Comparison of ENCODE assay signal across 13 cellular contexts in genomic region chr17:46139365-46140210, GRCh38. TPM values are rescaled to one million over a fixed set of nuclear protein-coding genes. Genes with fewer than 3 reads are reported as not detected.
A peak's percentile ranks its signal among the peaks of the same experiment; 100 is the strongest.
DNase-seq lines count a peak whose midpoint lies in the region; ATAC-seq, FAIRE-seq and TF ChIP-seq lines count a peak whose summit lies in the region.
"Had no signal": no experiment of that assay in that cellular context is flagged by ENCODE, and none has a peak within 500 bp of the region (broad histone marks: within the 10 kb centered on the region; RNA-seq: fewer than 3 reads in every experiment).

No MANE protein-coding gene starts in this region.

- no peak overlapping the region for H3K27ac Mint-ChIP-seq in astrocyte (ENCODE audit: unreplicated experiment)

- no peaks in the 10 kb centered on the region for H3K27me3 ChIP-seq in astrocyte (ENCODE audit: insufficient read depth, low read length)
- H3K27me3 ChIP-seq in neutrophil = no peaks in the 10 kb centered on the region

- no peak overlapping the region for H2AFZ ChIP-seq in astrocyte (ENCODE audit: low read depth, low read length)

- peaks cover 96% of the 10 kb centered on the region for H4K20me1 ChIP-seq in astrocyte (ENCODE audit: insufficient read depth, low read length)

- H3K9ac ChIP-seq in astrocyte (ENCODE audit: low read length) = no peak overlapping the region

- H3K9me3 Mint-ChIP-seq in astrocyte (ENCODE audit: unreplicated experiment) = no peaks in the 10 kb centered on the region
- H3K9me3 Mint-ChIP-seq: nephron had no signal

- H3K36me3 ChIP-seq in astrocyte (ENCODE audit: insufficient read depth, low read length) = no peaks in the 10 kb centered on the region
- H3K36me3 ChIP-seq in neutrophil = no peaks in the 10 kb centered on the region
- H3K36me3 ChIP-seq in mucosa of descending colon (ENCODE audit: low read depth) = no peaks in the 10 kb centered on the region

- FAIRE-seq in astrocyte (lab: Jason Lieb, UNC) = peak; percentile 59
- FAIRE-seq: bronchial epithelial cell had no signal

- no peaks in the 10 kb centered on the region for H3K27me3 Mint-ChIP-seq in astrocyte (ENCODE audit: low read depth, unreplicated experiment)

- H3K9me3 ChIP-seq in astrocyte (ENCODE audit: insufficient read depth, low read depth, low read length) = no peaks in the 10 kb centered on the region
- no peaks in the 10 kb centered on the region for H3K9me3 ChIP-seq in neutrophil
- H3K9me3 ChIP-seq in mucosa of descending colon = no peaks in the 10 kb centered on the region

- H3K79me2 ChIP-seq in astrocyte (ENCODE audit: insufficient read depth, low read length) = peaks cover 97% of the 10 kb centered on the region

- ATAC-seq in mucosa of descending colon = no peak
- ATAC-seq: esophagus mucosa had no signal

- H3K4me1 ChIP-seq in astrocyte (ENCODE audit: insufficient read depth, low read length) (peaks cover 3% of the 10 kb centered on the region), neutrophil (ENCODE audit: control insufficient read depth in 1 of 2, insufficient read depth in 1 of 2, low read depth in 1 of 2, low read length in 1 of 2) (peaks cover 34 to 42% of the 10 kb centered on the region in 2 experiments), mucosa of descending colon (ENCODE audit: low read depth) (peaks cover 15% of the 10 kb centered on the region)

- H3K4me3 ChIP-seq in GM12865 (ENCODE audit: low read depth, low read length) = peak overlapping the region; percentile 4; the same call in 1 of the 2 replicates
- H3K4me3 ChIP-seq in astrocyte (ENCODE audit: insufficient read depth, low read depth, low read length) = no peak overlapping the region
- no peak overlapping the region for H3K4me3 ChIP-seq in neutrophil (ENCODE audit: low read depth in 1 of 2, low read length in 1 of 2)
- no peak overlapping the region for H3K4me3 ChIP-seq in mucosa of descending colon

- no peak overlapping the region for H3K4me2 ChIP-seq in astrocyte (ENCODE audit: low read length)

- no peak overlapping the region for H3K4me3 Mint-ChIP-seq in astrocyte (ENCODE audit: unreplicated experiment)
- H3K4me3 Mint-ChIP-seq: nephron had no signal

- H3K27ac ChIP-seq in astrocyte (ENCODE audit: low read depth, low read length) (no peak overlapping the region), neutrophil (peak overlapping the region; percentile 60)

- DNase-seq in GM12865 (ENCODE audit: low read depth) = peak; percentile 41
- DNase-seq in NCI-H69 (lab: John Stamatoyannopoulos, UW) = peak; percentile 53
- no peak for DNase-seq in astrocyte (ENCODE audit: low read depth)
- DNase-seq in H4 (ENCODE audit: low spot score) = no peak
- no peak for DNase-seq in activated gamma-delta T cell (lab: John Stamatoyannopoulos, UW)
- DNase-seq in mucosa of descending colon = no peak
- DNase-seq: NCI-H1105, NCI-H774, T-helper 2 cell had no signal

- intact Hi-C loops in mucosa of descending colon (cut with DNase I, micrococcal nuclease) = no loop called here

- peaks cover 4% of the 10 kb centered on the region for H3K36me3 Mint-ChIP-seq in astrocyte (ENCODE audit: low read depth, unreplicated experiment)

- TF ChIP-seq CTCF in GM12865 (IDR thresholded peaks at IDR 0.05; ENCODE audit: insufficient read depth, low read depth, low read length, missing control alignments) (no peak), astrocyte (IDR thresholded peaks at IDR 0.05; ENCODE audit: insufficient read depth, low read depth, low read length) (no peak), neutrophil (IDR thresholded peaks at IDR 0.05) (no peak), mucosa of descending colon (IDR thresholded peaks at IDR 0.05) (no peak)

- peaks cover 43% of the 10 kb centered on the region for H3K4me1 Mint-ChIP-seq in astrocyte (ENCODE audit: low read depth, unreplicated experiment)

RNA-seq across cellular contexts. Expression of gene KANSL1, which starts 53.6 kb away (rescaled TPM):
- total RNA-seq in astrocyte = 97.1 and 99.8 TPM in 2 replicates
- total RNA-seq in H4 (2014; rRNA removed; shearing (Covaris generic)) = 13.9 and 22.6 TPM in 2 replicates
- 100 to 1,000 TPM in 1 of 3 donors, 10 to 100 TPM in 2; 80.2 to 107 (median 88.8) TPM for total RNA-seq in mucosa of descending colon

Comparison
In these comparisons a context has a peak if more than half of its experiments do, and no peak if none do; other contexts are left out.
1. DNase-seq: peak in GM12865 (single experiment) and NCI-H69 (single experiment); none in astrocyte (single experiment), H4 (single experiment), activated gamma-delta T cell (single experiment) and mucosa of descending colon (0 of 3).